ENCODE assay signal across 24 cellular contexts in the genomic region with DNA sequence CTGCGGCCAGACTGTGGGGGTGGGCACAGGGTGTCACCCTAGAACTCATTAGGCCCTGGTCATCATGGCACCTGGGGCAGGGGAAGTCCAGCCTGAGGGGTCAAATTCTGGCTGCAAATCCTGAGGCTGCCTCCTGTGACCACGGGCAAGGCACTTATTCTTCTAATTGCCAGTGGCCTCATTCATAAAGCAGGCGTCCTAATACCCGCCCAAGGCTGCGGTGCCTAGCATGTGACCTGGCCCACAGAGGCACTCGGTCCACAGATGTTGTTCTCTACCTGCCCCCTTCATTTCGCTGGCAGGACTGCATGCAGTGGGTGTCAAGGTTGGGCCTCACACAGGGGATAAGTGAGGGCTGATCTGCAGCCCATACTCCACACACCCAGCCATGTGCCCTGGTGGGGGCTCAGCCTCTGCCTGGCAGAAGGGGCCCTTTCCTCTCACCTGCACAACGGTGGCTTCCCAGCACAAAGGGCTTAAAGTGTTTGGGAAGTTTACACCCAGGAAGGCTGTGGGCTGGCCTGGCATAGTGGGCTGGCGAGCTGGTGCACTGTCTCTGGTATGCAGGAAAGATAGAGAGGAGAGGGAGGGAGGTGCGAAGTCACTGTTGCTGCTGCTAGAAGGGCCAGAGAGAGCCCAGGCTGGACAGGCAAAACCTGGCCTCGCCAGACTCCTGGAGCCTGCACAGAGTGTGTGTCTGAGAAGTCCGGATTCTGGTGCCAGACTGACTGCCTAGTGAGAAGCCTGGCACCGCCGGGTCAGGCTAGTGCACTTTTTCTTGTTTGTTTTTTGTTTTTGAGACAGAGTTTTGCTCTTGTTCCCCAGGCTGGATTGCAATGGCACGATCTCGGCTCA. TPM values are rescaled to one million over a fixed set of nuclear protein-coding genes. Genes with fewer than 3 reads are reported as not detected.
A peak's percentile ranks its signal among the peaks of the same experiment; 100 is the strongest.
DNase-seq lines count a peak whose midpoint lies in the region; ATAC-seq, FAIRE-seq and TF ChIP-seq lines count a peak whose summit lies in the region.
"Had no signal": no experiment of that assay in that cellular context is flagged by ENCODE, and none has a peak within 500 bp of the region (broad histone marks: within the 10 kb centered on the region; RNA-seq: fewer than 3 reads in every experiment).

No MANE protein-coding gene starts in this region.

- H3K4me1 ChIP-seq in A549 = peaks cover 53% of the 10 kb centered on the region
- peaks cover 67% of the 10 kb centered on the region for H3K4me1 ChIP-seq in body of pancreas
- H3K4me1 ChIP-seq in kidney (ENCODE audit: control insufficient read depth in 1 of 2, insufficient read depth in 1 of 2, low read depth in 1 of 2, low read length in 2 of 2) = peaks cover 5 to 30% of the 10 kb centered on the region in 2 donors
- H3K4me1 ChIP-seq: foreskin keratinocyte had no signal

- H3K4me3 ChIP-seq in A549 (no peak overlapping the region), body of pancreas (no peak overlapping the region), kidney (ENCODE audit: low read length in 2 of 2) (no peak overlapping the region)
- H3K4me3 ChIP-seq: breast epithelium, MG63, ovary, vagina had no signal

- peaks cover 0 to 3% of the 10 kb centered on the region in 2 donors for H3K36me3 ChIP-seq in body of pancreas (replicated peaks in 1 of 2; ENCODE audit: insufficient read depth in 1 of 2, low read depth in 2 of 2)
- peaks cover 2 to 11% of the 10 kb centered on the region in 2 donors for H3K36me3 ChIP-seq in kidney (ENCODE audit: control insufficient read depth in 1 of 2, insufficient read depth in 2 of 2, low read length in 2 of 2)
- H3K36me3 ChIP-seq: breast epithelium, ovary had no signal

- ATAC-seq in A549 (no peak), body of pancreas (no peak), HG03520 (IDR thresholded peaks at IDR 0.05; ENCODE audit: unreplicated experiment) (no peak), HG02973 (IDR thresholded peaks at IDR 0.05; ENCODE audit: unreplicated experiment) (no peak), GM18520 (IDR thresholded peaks at IDR 0.05; ENCODE audit: unreplicated experiment) (no peak), GM19035 (IDR thresholded peaks at IDR 0.05; ENCODE audit: unreplicated experiment) (no peak)
- ATAC-seq: foreskin keratinocyte had no signal

- CTCF ChIA-PET in A549 (lab: Yijun Ruan, JAX) = interaction anchor here (0.6 to 13.1 kb wide), 16 partner anchors 8 to 157 kb away, joined by 3 to 142 read pairs (median 4); partner anchors contain the start of gene KCTD17

- TF ChIP-seq RAD21 in A549 (conservative IDR thresholded peaks at IDR 0.05 in 1 of 2, IDR thresholded peaks at IDR 0.05 in 1 of 2) = no peak

- FAIRE-seq in A549 (lab: Jason Lieb, UNC) = no peak
- FAIRE-seq in kidney (lab: Jason Lieb, UNC) = no peak
- FAIRE-seq: A204.1, G401.6 had no signal

- peak overlapping the region in 1 of 2 donors; percentile 38 for H3K9ac ChIP-seq in kidney (ENCODE audit: low read length in 2 of 2)
- H3K9ac ChIP-seq: SK-N-SH had no signal

- peaks cover 5% of the 10 kb centered on the region for H3K4me1 Mint-ChIP-seq in nephron

- no peak for TF ChIP-seq EP300 in A549 (IDR thresholded peaks at IDR 0.05)

- H3K27me3 Mint-ChIP-seq in nephron (ENCODE audit: low read depth) = no peaks in the 10 kb centered on the region

- TF ChIP-seq POLR2A in A549 (IDR thresholded peaks at IDR 0.05; ENCODE audit: low read length) (no peak), body of pancreas (IDR thresholded peaks at IDR 0.05) (no peak)

- H3K36me3 Mint-ChIP-seq in nephron (ENCODE audit: low read depth) = peaks cover 25% of the 10 kb centered on the region

- peak overlapping the region; percentile 35 to 99; a peak in 4 of 6 replicates for H3K27ac ChIP-seq in A549
- H3K27ac ChIP-seq in body of pancreas = peak overlapping the region in 3 of 4 donors; percentile 11 to 96 (median 67)
- H3K27ac ChIP-seq in kidney (ENCODE audit: low read depth in 2 of 2, low read length in 2 of 2) = peak overlapping the region in 1 of 2 donors; percentile 39
- H3K27ac ChIP-seq: breast epithelium, epithelial cell of prostate, foreskin keratinocyte, ovary, vagina had no signal

- no peak for DNase-seq in A549 (ENCODE audit: low read depth in 1 of 2, low spot score in 1 of 2)
- peak in 1 of 4 donors; percentile 42 for DNase-seq in body of pancreas
- DNase-seq in kidney = peak; percentile 59
- DNase-seq: DMS 273 treated with DMSO at 0.1 percent for 48 hours, foreskin keratinocyte, NCI-H1694, NCI-H2227 treated with DMSO at 0.1 percent for 48 hours, T1000 had no signal

- H3K4me2 ChIP-seq in A549 = peak overlapping the region; percentile 71
- H3K4me2 ChIP-seq: SK-N-SH had no signal

- peak overlapping the region; percentile 78 to 86 (median 85) for H3K4me3 Mint-ChIP-seq in nephron

- H3K27me3 ChIP-seq in body of pancreas = no peaks in the 10 kb centered on the region
- H3K27me3 ChIP-seq: breast epithelium, foreskin keratinocyte, MG63, ovary, vagina had no signal

- no peaks in the 10 kb centered on the region for H3K9me3 Mint-ChIP-seq in nephron
- H3K9me3 Mint-ChIP-seq: activated T-helper 1 cell treated with anti-CD3 and anti-CD28 coated beads, Interleukin-12 subunit alpha, Interleukin-12 subunit beta, Interleukin-2, Interleukin-4 antibody, amounts not matched to agents 30 ng/mL and 10 ng/mL and 1 ng/mL, durations not matched to agents 14 hours and 24 hours and 36 hours; CD14-positive monocyte; stimulated activated naive CD8-positive, alpha-beta T cell treated with anti-CD3 and anti-CD28 coated beads, Interleukin-15, Interleukin-2, amounts not matched to agents 100 ng/mL and 50 ng/mL, for 24 hours had no signal

- WGBS in A549 (ENCODE audit: missing lambda C conversion rate) = 83% methylated on average over 11 of the region's 16 CpGs
- WGBS in body of pancreas, 2 donors = 54 to 61% methylated on average over 9 to 16 of the region's 16 CpGs

- POLR2A ChIA-PET in A549 (lab: Yijun Ruan, JAX) = no interaction called here

- no peak overlapping the region for H3K27ac Mint-ChIP-seq in nephron
- H3K27ac Mint-ChIP-seq: stimulated activated naive CD8-positive, alpha-beta T cell treated with anti-CD3 and anti-CD28 coated beads, Interleukin-15, Interleukin-2, amounts not matched to agents 100 ng/mL and 50 ng/mL, for 24 hours had no signal

- TF ChIP-seq CTCF in A549 (IDR thresholded peaks at IDR 0.05) = no peak
- TF ChIP-seq CTCF in body of pancreas (IDR thresholded peaks at IDR 0.05) = peak in 1 of 7 experiments; percentile 9
- no peak for TF ChIP-seq CTCF in kidney (IDR thresholded peaks at IDR 0.05; ENCODE audit: borderline replicate concordance, extremely low read depth, insufficient read depth)
- no peak for TF ChIP-seq CTCF in nephron (IDR thresholded peaks at IDR 0.05; ENCODE audit: unreplicated experiment in 3 of 3)

- no peaks in the 10 kb centered on the region for H3K9me3 ChIP-seq in A549
- no peaks in the 10 kb centered on the region for H3K9me3 ChIP-seq in body of pancreas
- no peaks in the 10 kb centered on the region for H3K9me3 ChIP-seq in kidney (ENCODE audit: control insufficient read depth in 1 of 2, low read length in 2 of 2)
- H3K9me3 ChIP-seq: breast epithelium, MG63, ovary, SK-N-SH, vagina had no signal

- intact Hi-C loops in body of pancreas (cut with DNase I) (no loop called here), kidney (cut with DNase I) (no loop called here)

TF ChIP-seq in A549, 52 proteins besides CTCF, POLR2A, EP300 and RAD21 (continues in another document):
- TF ChIP-seq HMGXB4 (CRISPR knock-in tag; IDR thresholded peaks at IDR 0.05; ENCODE audit: borderline replicate concordance) (no peak), CHD2 (IDR thresholded peaks at IDR 0.05; ENCODE audit: low read length, partially characterized antibody) (no peak), FOXS1 (CRISPR knock-in tag; IDR thresholded peaks at IDR 0.05) (no peak), HDAC2 (IDR thresholded peaks at IDR 0.05) (no peak), CBX2 (IDR thresholded peaks at IDR 0.05; ENCODE audit: borderline replicate concordance, low read depth) (no peak), GATA3 (IDR thresholded peaks at IDR 0.05; ENCODE audit: borderline replicate concordance) (no peak)

RNA-seq across cellular contexts. Expression of gene MPST, which starts 3.2 kb away (rescaled TPM):
- polyA plus RNA-seq in A549 (2011; rRNA removed) (40.6 and 44.2 TPM in 2 replicates), A549 (2017; fragmentation: RNase III; extraction: RNeasy Plus Mini Kit Qiagen cat#74134 plus additional on column Dnase treatment) (55.4 to 63.3 TPM (median 61.8 TPM) in 3 replicates), kidney (ENCODE audit: insufficient read depth, low read depth, low replicate concordance) (167 TPM)
- polyA plus RNA-seq in A549 (2012; cell fraction: cytosol; rRNA removed) = 109 and 153 TPM in 2 replicates
- 121 and 191 TPM in 2 replicates for polyA plus RNA-seq in A549 (2012; cell fraction: nucleus; rRNA removed)
- 20.0 and 24.3 TPM in 2 replicates for polyA minus RNA-seq in A549 (2011; rRNA and poly(A)+ RNA removed)
- total RNA-seq in body of pancreas (100 to 1,000 TPM; 173 TPM), kidney (44.4 TPM)

RNA-seq across cellular contexts. Expression of gene TST, which starts 3.5 kb away (rescaled TPM):
- polyA plus RNA-seq in A549 (2011; rRNA removed) (43.2 and 49.4 TPM in 2 replicates), A549 (2017; fragmentation: RNase III; extraction: RNeasy Plus Mini Kit Qiagen cat#74134 plus additional on column Dnase treatment) (36.4 to 50.1 TPM (median 49.4 TPM) in 3 replicates), kidney (ENCODE audit: insufficient read depth, low read depth, low replicate concordance) (283 TPM)
- polyA plus RNA-seq in A549 (2012; cell fraction: cytosol; rRNA removed) = 66.1 and 85.7 TPM in 2 replicates
- 69.8 and 75.9 TPM in 2 replicates for polyA plus RNA-seq in A549 (2012; cell fraction: nucleus; rRNA removed)
- polyA minus RNA-seq in A549 (2011; rRNA and poly(A)+ RNA removed) = 30.3 and 39.4 TPM in 2 replicates
- total RNA-seq in body of pancreas (10 to 100 TPM; 73.8 to 91.1 TPM), kidney (48.7 TPM)

RNA-seq across cellular contexts. Expression of gene KCTD17, which starts 28.8 kb away (rescaled TPM):
- 17.7 and 18.7 TPM in 2 replicates for polyA plus RNA-seq in A549 (2011; rRNA removed)
- polyA plus RNA-seq in A549 (2012; cell fraction: cytosol; rRNA removed) = 23.0 and 35.2 TPM in 2 replicates
- 49.7 and 59.1 TPM in 2 replicates for polyA plus RNA-seq in A549 (2012; cell fraction: nucleus; rRNA removed)
- 29.5 to 37.1 TPM (median 35.5 TPM) in 3 replicates for polyA plus RNA-seq in A549 (2017; fragmentation: RNase III; extraction: RNeasy Plus Mini Kit Qiagen cat#74134 plus additional on column Dnase treatment)
- 37.0 and 37.9 TPM in 2 replicates for polyA minus RNA-seq in A549 (2011; rRNA and poly(A)+ RNA removed)
- total RNA-seq in body of pancreas = 1 to 10 TPM; 3.6 to 8.3 TPM
- total RNA-seq in kidney = 13.9 TPM
- polyA plus RNA-seq in kidney (ENCODE audit: insufficient read depth, low read depth, low replicate concordance) = 9.6 TPM
